In the genomic region with DNA sequence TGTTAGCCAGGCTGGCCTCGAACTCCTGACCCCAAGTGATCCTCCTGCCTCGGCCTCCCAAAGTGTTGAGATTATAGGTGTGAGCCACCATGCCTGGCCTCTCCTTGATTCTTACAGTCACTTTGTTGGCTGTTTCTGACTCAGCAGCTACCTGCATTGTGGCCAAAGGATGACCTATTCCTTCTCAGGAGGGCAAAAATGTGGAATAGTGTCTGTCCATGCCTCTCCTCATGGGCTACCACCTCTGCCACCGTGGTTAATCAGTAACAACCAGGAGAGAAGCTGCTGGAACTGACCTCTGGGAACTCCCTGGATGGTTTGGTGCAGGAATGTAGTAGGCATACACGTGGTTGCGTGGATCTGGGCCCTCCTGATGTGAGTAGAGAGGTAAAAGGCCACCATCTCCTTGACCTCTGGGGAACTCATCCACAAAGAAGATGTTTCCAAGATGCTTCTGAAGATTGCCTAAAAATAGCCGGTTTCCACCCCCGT, we compare ENCODE assay signal across 1 cellular context.
TF ChIP-seq lines count a peak whose summit lies in the region.

No MANE protein-coding gene starts in this region.

TF ChIP-seq in HepG2, 621 proteins besides CTCF, POLR2A, EP300 and RAD21 (continued from another document and continues in another):
- TF ChIP-seq, protein P1, sequence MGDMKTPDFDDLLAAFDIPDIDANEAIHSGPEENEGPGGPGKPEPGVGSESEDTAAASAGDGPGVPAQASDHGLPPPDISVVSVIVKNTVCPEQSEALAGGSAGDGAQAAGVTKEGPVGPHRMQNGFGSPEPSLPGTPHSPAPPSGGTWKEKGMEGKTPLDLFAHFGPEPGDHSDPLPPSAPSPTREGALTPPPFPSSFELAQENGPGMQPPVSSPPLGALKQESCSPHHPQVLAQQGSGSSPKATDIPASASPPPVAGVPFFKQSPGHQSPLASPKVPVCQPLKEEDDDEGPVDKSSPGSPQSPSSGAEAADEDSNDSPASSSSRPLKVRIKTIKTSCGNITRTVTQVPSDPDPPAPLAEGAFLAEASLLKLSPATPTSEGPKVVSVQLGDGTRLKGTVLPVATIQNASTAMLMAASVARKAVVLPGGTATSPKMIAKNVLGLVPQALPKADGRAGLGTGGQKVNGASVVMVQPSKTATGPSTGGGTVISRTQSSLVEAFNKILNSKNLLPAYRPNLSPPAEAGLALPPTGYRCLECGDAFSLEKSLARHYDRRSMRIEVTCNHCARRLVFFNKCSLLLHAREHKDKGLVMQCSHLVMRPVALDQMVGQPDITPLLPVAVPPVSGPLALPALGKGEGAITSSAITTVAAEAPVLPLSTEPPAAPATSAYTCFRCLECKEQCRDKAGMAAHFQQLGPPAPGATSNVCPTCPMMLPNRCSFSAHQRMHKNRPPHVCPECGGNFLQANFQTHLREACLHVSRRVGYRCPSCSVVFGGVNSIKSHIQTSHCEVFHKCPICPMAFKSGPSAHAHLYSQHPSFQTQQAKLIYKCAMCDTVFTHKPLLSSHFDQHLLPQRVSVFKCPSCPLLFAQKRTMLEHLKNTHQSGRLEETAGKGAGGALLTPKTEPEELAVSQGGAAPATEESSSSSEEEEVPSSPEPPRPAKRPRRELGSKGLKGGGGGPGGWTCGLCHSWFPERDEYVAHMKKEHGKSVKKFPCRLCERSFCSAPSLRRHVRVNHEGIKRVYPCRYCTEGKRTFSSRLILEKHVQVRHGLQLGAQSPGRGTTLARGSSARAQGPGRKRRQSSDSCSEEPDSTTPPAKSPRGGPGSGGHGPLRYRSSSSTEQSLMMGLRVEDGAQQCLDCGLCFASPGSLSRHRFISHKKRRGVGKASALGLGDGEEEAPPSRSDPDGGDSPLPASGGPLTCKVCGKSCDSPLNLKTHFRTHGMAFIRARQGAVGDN (CRISPR knock-in tag; IDR thresholded peaks at IDR 0.05), result peak; percentile 62
- TF ChIP-seq ZNF451 (CRISPR knock-in tag; IDR thresholded peaks at IDR 0.05) (no peak), ZNF713 (CRISPR knock-in tag; IDR thresholded peaks at IDR 0.05) (no peak), E2F5 (CRISPR knock-in tag; conservative IDR thresholded peaks at IDR 0.05) (no peak), SSRP1 (CRISPR knock-in tag; IDR thresholded peaks at IDR 0.05) (no peak), MBD4 (IDR thresholded peaks at IDR 0.05; ENCODE audit: borderline replicate concordance, low read length) (no peak), ZNF263 (CRISPR knock-in tag; IDR thresholded peaks at IDR 0.05) (no peak), IRX3 (CRISPR knock-in tag; IDR thresholded peaks at IDR 0.05; ENCODE audit: borderline replicate concordance, low read depth) (no peak), KLF13 (CRISPR knock-in tag; IDR thresholded peaks at IDR 0.05) (no peak), NFRKB (IDR thresholded peaks at IDR 0.05) (no peak), ZNF143 (CRISPR knock-in tag; IDR thresholded peaks at IDR 0.05) (peak; percentile 30; the same call in 1 of the 2 replicates), NFAT5 (CRISPR knock-in tag; IDR thresholded peaks at IDR 0.05) (peak; percentile 80; the same call in 1 of the 2 replicates), ZNF34 (CRISPR knock-in tag; IDR thresholded peaks at IDR 0.05; ENCODE audit: borderline replicate concordance) (no peak), NR1H2 (CRISPR knock-in tag; IDR thresholded peaks at IDR 0.05; ENCODE audit: borderline replicate concordance, low read depth) (no peak), POGZ (CRISPR knock-in tag; IDR thresholded peaks at IDR 0.05) (0 out of 2 replicates have a peak, but pooled peaks have one; percentile 60), CEBPB (IDR thresholded peaks at IDR 0.05; ENCODE audit: borderline replicate concordance, low read depth, low read length) (no peak), NPAS2 (CRISPR knock-in tag; IDR thresholded peaks at IDR 0.05; ENCODE audit: borderline replicate concordance) (no peak), ZNF12 (CRISPR knock-in tag; IDR thresholded peaks at IDR 0.05) (no peak), ZNF333 (CRISPR knock-in tag; IDR thresholded peaks at IDR 0.05; ENCODE audit: borderline replicate concordance) (no peak), KLF9 (CRISPR knock-in tag; IDR thresholded peaks at IDR 0.05; ENCODE audit: low read depth) (no peak), MIXL1 (CRISPR knock-in tag; IDR thresholded peaks at IDR 0.05) (0 out of 2 replicates have a peak, but pooled peaks have one; percentile 32), EHMT2 (IDR thresholded peaks at IDR 0.05; ENCODE audit: borderline replicate concordance, low read depth, low read length) (no peak; the same call in 1 of the 2 replicates), HMGA1 (CRISPR knock-in tag; conservative IDR thresholded peaks at IDR 0.05) (no peak), ZNF564 (CRISPR knock-in tag; IDR thresholded peaks at IDR 0.05) (no peak), GABPB1 (CRISPR knock-in tag; IDR thresholded peaks at IDR 0.05) (no peak), ZNF232 (CRISPR knock-in tag; IDR thresholded peaks at IDR 0.05; ENCODE audit: borderline replicate concordance) (no peak), KLF15 (CRISPR knock-in tag; IDR thresholded peaks at IDR 0.05; ENCODE audit: borderline replicate concordance) (no peak), SOX13 (IDR thresholded peaks at IDR 0.05) (no peak), SOX13 (CRISPR knock-in tag; conservative IDR thresholded peaks at IDR 0.05 in 1 of 2, IDR thresholded peaks at IDR 0.05 in 1 of 2) (peak in 1 of 2 experiments; percentile 41; a peak in 1 of 4 replicates), ZZZ3 (CRISPR knock-in tag; IDR thresholded peaks at IDR 0.05; ENCODE audit: borderline replicate concordance) (no peak)
- TF ChIP-seq, protein P2, sequence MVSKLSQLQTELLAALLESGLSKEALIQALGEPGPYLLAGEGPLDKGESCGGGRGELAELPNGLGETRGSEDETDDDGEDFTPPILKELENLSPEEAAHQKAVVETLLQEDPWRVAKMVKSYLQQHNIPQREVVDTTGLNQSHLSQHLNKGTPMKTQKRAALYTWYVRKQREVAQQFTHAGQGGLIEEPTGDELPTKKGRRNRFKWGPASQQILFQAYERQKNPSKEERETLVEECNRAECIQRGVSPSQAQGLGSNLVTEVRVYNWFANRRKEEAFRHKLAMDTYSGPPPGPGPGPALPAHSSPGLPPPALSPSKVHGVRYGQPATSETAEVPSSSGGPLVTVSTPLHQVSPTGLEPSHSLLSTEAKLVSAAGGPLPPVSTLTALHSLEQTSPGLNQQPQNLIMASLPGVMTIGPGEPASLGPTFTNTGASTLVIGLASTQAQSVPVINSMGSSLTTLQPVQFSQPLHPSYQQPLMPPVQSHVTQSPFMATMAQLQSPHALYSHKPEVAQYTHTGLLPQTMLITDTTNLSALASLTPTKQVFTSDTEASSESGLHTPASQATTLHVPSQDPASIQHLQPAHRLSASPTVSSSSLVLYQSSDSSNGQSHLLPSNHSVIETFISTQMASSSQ (IDR thresholded peaks at IDR 0.05; ENCODE audit: low read depth), result peak; percentile 94
- TF ChIP-seq, protein P2 (CRISPR knock-in tag; IDR thresholded peaks at IDR 0.05; ENCODE audit: borderline replicate concordance), result peak; percentile 97
- TF ChIP-seq, protein P3, sequence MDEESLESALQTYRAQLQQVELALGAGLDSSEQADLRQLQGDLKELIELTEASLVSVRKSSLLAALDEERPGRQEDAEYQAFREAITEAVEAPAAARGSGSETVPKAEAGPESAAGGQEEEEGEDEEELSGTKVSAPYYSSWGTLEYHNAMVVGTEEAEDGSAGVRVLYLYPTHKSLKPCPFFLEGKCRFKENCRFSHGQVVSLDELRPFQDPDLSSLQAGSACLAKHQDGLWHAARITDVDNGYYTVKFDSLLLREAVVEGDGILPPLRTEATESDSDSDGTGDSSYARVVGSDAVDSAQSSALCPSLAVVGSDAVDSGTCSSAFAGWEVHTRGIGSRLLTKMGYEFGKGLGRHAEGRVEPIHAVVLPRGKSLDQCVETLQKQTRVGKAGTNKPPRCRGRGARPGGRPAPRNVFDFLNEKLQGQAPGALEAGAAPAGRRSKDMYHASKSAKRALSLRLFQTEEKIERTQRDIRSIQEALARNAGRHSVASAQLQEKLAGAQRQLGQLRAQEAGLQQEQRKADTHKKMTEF (CRISPR knock-in tag; IDR thresholded peaks at IDR 0.05), result 0 out of 2 replicates have a peak, but pooled peaks have one; percentile 53
- TF ChIP-seq, protein P4, sequence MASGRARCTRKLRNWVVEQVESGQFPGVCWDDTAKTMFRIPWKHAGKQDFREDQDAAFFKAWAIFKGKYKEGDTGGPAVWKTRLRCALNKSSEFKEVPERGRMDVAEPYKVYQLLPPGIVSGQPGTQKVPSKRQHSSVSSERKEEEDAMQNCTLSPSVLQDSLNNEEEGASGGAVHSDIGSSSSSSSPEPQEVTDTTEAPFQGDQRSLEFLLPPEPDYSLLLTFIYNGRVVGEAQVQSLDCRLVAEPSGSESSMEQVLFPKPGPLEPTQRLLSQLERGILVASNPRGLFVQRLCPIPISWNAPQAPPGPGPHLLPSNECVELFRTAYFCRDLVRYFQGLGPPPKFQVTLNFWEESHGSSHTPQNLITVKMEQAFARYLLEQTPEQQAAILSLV (CRISPR knock-in tag; IDR thresholded peaks at IDR 0.05; ENCODE audit: borderline replicate concordance), result no peak; the same call in 1 of the 2 replicates
- TF ChIP-seq, protein P5, sequence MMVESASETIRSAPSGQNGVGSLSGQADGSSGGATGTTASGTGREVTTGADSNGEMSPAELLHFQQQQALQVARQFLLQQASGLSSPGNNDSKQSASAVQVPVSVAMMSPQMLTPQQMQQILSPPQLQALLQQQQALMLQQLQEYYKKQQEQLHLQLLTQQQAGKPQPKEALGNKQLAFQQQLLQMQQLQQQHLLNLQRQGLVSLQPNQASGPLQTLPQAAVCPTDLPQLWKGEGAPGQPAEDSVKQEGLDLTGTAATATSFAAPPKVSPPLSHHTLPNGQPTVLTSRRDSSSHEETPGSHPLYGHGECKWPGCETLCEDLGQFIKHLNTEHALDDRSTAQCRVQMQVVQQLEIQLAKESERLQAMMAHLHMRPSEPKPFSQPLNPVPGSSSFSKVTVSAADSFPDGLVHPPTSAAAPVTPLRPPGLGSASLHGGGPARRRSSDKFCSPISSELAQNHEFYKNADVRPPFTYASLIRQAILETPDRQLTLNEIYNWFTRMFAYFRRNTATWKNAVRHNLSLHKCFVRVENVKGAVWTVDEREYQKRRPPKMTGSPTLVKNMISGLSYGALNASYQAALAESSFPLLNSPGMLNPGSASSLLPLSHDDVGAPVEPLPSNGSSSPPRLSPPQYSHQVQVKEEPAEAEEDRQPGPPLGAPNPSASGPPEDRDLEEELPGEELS (CRISPR knock-in tag; IDR thresholded peaks at IDR 0.05), result 0 out of 2 replicates have a peak, but pooled peaks have one; percentile 33
- TF ChIP-seq, protein P6, sequence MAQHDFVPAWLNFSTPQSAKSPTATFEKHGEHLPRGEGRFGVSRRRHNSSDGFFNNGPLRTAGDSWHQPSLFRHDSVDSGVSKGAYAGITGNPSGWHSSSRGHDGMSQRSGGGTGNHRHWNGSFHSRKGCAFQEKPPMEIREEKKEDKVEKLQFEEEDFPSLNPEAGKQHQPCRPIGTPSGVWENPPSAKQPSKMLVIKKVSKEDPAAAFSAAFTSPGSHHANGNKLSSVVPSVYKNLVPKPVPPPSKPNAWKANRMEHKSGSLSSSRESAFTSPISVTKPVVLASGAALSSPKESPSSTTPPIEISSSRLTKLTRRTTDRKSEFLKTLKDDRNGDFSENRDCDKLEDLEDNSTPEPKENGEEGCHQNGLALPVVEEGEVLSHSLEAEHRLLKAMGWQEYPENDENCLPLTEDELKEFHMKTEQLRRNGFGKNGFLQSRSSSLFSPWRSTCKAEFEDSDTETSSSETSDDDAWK (CRISPR knock-in tag; IDR thresholded peaks at IDR 0.05), result no peak
